In the genomic region with DNA sequence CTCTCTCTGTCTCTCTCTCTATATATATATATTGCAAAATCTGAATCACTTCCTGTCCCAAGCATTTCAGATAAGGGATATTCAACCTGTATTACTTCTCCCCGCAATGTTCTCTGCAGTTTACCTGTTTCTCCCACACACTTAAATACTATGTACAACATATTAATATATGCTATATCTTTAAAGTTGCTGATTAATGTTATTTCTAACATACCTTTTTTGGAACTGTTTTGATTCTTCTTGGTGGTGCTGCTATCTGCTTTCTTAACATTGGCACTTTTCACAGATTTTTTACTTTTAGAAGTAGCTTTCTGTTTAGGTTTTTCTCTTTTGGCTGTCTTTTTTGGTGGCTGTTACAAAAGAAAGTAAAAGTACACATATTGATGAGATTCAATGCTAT, we compare ENCODE assay signal across 33 cellular contexts.
"Had no signal": no experiment of that assay in that cellular context is flagged by ENCODE, and none has a peak within 500 bp of the region (broad histone marks: within the 10 kb centered on the region; RNA-seq: fewer than 3 reads in every experiment).

No MANE protein-coding gene starts in this region.

- H3K9me3 ChIP-seq: adrenal gland had no signal

- H3K27me3 Mint-ChIP-seq: activated B cell treated with CpG ODN at 0.5 μM for 24 hours; activated CD8-positive, alpha-beta T cell treated with anti-CD3 and anti-CD28 coated beads for 36 hours; activated naive CD4-positive, alpha-beta T cell treated with anti-CD3 and anti-CD28 coated beads, Interleukin-2, amount 50 U/mL, for 24 hours; activated naive CD8-positive, alpha-beta T cell treated with anti-CD3 and anti-CD28 coated beads for 36 hours; activated naive CD8-positive, alpha-beta T cell treated with anti-CD3 and anti-CD28 coated beads, Interleukin-2, amount 50 U/mL, for 24 hours; activated T-helper 17 cell treated with anti-CD3 and anti-CD28 coated beads, Interleukin-2, amount 50 U/mL, for 72 hours; dendritic cell treated with granulocyte-macrophage colony-stimulating factor and Interleukin-4, amounts not matched to agents 40 ng/mL and 50 ng/mL, for 4 days; T-helper 17 cell had no signal

- H3K4me3 Mint-ChIP-seq: activated B cell treated with CpG ODN at 0.5 μM for 24 hours; activated CD8-positive, alpha-beta T cell treated with anti-CD3 and anti-CD28 coated beads for 36 hours; activated naive CD4-positive, alpha-beta T cell treated with anti-CD3 and anti-CD28 coated beads, Interleukin-2, amount 50 U/mL, for 24 hours; activated naive CD8-positive, alpha-beta T cell treated with anti-CD3 and anti-CD28 coated beads for 36 hours; activated naive CD8-positive, alpha-beta T cell treated with anti-CD3 and anti-CD28 coated beads, Interleukin-2, amount 50 U/mL, for 24 hours; activated T-helper 17 cell treated with anti-CD3 and anti-CD28 coated beads, Interleukin-2, amount 50 U/mL, for 72 hours; dendritic cell treated with granulocyte-macrophage colony-stimulating factor and Interleukin-4, amounts not matched to agents 40 ng/mL and 50 ng/mL, for 4 days; T-helper 17 cell; T-helper 2 cell treated with Interferon-gamma antibody and Interleukin-4, amounts not matched to agents 5 μg/mL and 100 μg/mL, for 36 hours had no signal

- DNase-seq: activated B cell treated with CpG ODN at 0.5 μM for 24 hours; activated CD4-positive, alpha-beta T cell treated with anti-CD3 and anti-CD28 coated beads for 48 hours; activated CD4-positive, alpha-beta T cell treated with anti-CD3 and anti-CD28 coated beads, Interleukin-2, amount 50 U/mL, for 1 hour; activated CD4-positive, alpha-beta T cell treated with anti-CD3 and anti-CD28 coated beads, Interleukin-2, amount 50 U/mL, for 48 hours; activated CD8-positive, alpha-beta memory T cell treated with anti-CD3 and anti-CD28 coated beads for 24 hours; activated CD8-positive, alpha-beta T cell treated with anti-CD3 and anti-CD28 coated beads for 36 hours; activated effector memory CD4-positive, alpha-beta T cell treated with Interleukin-2 at 50 U/mL for 16 hours; activated gamma-delta T cell treated with Interleukin-2 at 50 U/mL for 16 hours; activated naive CD4-positive, alpha-beta T cell treated with Interleukin-2 at 50 U/mL for 16 hours; activated naive CD8-positive, alpha-beta T cell treated with anti-CD3 and anti-CD28 coated beads for 36 hours; activated naive CD8-positive, alpha-beta T cell treated with anti-CD3 and anti-CD28 coated beads, Interleukin-2, amount 50 U/mL, for 24 hours; activated T-cell treated with anti-CD3 and anti-CD28 coated beads, Interleukin-2, amount 50 U/mL, for 1 hour; amygdala; aorta; body of pancreas; central memory CD4-positive, alpha-beta T cell; dorsolateral prefrontal cortex; effector memory CD4-positive, alpha-beta T cell; esophagus squamous epithelium; foreskin melanocyte; T-helper 1 cell; T-helper 17 cell; T1000; WERI-Rb-1 had no signal

- H3K4me1 ChIP-seq: adrenal gland, body of pancreas had no signal

- H3K27ac ChIP-seq: adrenal gland, cardiac muscle cell, coronary artery, dorsolateral prefrontal cortex, esophagus squamous epithelium, gastroesophageal sphincter, WERI-Rb-1 had no signal

- H3K27ac Mint-ChIP-seq: activated B cell treated with CpG ODN at 0.5 μM for 24 hours; activated CD8-positive, alpha-beta T cell treated with anti-CD3 and anti-CD28 coated beads for 36 hours; activated naive CD4-positive, alpha-beta T cell treated with anti-CD3 and anti-CD28 coated beads, Interleukin-2, amount 50 U/mL, for 24 hours; activated naive CD8-positive, alpha-beta T cell treated with anti-CD3 and anti-CD28 coated beads for 36 hours; activated naive CD8-positive, alpha-beta T cell treated with anti-CD3 and anti-CD28 coated beads, Interleukin-2, amount 50 U/mL, for 24 hours; activated T-helper 17 cell treated with anti-CD3 and anti-CD28 coated beads, Interleukin-2, amount 50 U/mL, for 72 hours; dendritic cell treated with granulocyte-macrophage colony-stimulating factor and Interleukin-4, amounts not matched to agents 40 ng/mL and 50 ng/mL, for 4 days; T-helper 2 cell treated with Interferon-gamma antibody and Interleukin-4, amounts not matched to agents 5 μg/mL and 100 μg/mL, for 36 hours had no signal

- ATAC-seq: activated CD4-positive, CD25-positive, alpha-beta regulatory T cell treated with anti-CD3 and anti-CD28 coated beads, Interleukin-2, amount 50 U/mL, for 24 hours; activated CD8-positive, alpha-beta T cell treated with anti-CD3 and anti-CD28 coated beads for 36 hours; activated naive CD8-positive, alpha-beta T cell treated with anti-CD3 and anti-CD28 coated beads, Interleukin-2, amount 50 U/mL, for 24 hours; activated T-helper 17 cell treated with anti-CD3 and anti-CD28 coated beads, Interleukin-2, amount 50 U/mL, for 72 hours; body of pancreas; gastroesophageal sphincter; T-helper 17 cell had no signal

- H3K27me3 ChIP-seq: adrenal gland, body of pancreas, cardiac muscle cell, dorsolateral prefrontal cortex, esophagus squamous epithelium, gastroesophageal sphincter had no signal

- H3K4me3 ChIP-seq: adrenal gland, body of pancreas, cardiac muscle cell, coronary artery, dorsolateral prefrontal cortex, esophagus squamous epithelium, gastroesophageal sphincter had no signal
